Comparison of ENCODE assay signal across 8 cellular contexts in the genomic region with DNA sequence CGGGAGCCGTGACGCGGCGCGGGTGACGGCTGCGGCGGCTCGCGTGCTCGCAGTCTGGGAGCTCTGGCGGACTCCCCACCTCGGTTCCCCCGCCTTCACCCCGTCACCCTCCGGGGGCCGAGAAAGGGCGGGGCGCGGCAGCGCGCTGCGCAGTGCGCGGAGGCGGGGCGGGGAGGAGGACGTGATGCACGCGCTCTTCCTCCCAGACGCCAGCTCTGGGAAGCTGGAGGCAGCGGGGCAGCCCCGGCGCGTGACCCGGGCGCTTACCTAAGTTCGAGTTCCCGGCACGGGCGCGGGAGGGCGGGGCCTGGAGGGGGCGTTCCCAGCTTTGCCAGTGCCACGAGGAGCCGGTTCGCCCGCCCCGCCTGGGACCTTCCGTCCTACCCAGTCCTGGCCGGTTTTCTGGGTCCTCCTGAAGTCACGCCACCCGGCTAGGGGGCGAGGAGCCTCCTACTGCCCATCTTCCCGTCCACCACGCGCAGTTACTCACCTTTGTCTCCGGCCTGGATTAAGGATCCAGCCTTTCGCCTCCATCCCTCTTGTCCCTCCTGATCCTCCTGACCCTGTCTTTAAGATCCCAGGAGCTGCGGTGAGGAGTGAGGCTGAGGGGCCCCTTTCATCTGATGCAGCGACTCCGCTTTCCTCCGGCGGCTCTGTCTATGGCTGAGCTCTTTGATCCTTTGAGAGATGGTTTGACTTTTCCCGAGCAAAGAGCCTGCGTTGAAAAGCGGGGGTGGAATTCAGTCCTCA. TPM values are rescaled to one million over a fixed set of nuclear protein-coding genes. Genes with fewer than 3 reads are reported as not detected.
A peak's percentile ranks its signal among the peaks of the same experiment; 100 is the strongest.
DNase-seq lines count a peak whose midpoint lies in the region; ATAC-seq, FAIRE-seq and TF ChIP-seq lines count a peak whose summit lies in the region.

No MANE protein-coding gene starts in this region.

- intact Hi-C loops in heart left ventricle (cut with DNase I) = loop anchor here in 7 of 10 donors (1.0 to 10.0 kb wide), 11 partner anchors 68 to 882 kb away; a partner anchor contains a TSS

- H3K4me3 Mint-ChIP-seq in type B pancreatic cell = peak overlapping the region; percentile 97

- DNase-seq in GM12891 (ENCODE audit: insufficient read length, low spot score) (peak; percentile 78), NCI-H1417 treated with DMSO at 0.1 percent for 48 hours (lab: John Stamatoyannopoulos, UW) (peak; percentile 82), SW 1271 (lab: John Stamatoyannopoulos, UW) (peak; percentile 95 to 96), heart left ventricle (peak; percentile 96 to 99 (median 97)), pons (ENCODE audit: low spot score) (peak; percentile 96), type B pancreatic cell (ENCODE audit: extremely low spot score, unreplicated experiment) (peak; percentile 97)

- H3K27me3 Mint-ChIP-seq in type B pancreatic cell = no peaks in the 10 kb centered on the region

- H3K4me3 ChIP-seq in heart left ventricle = peak overlapping the region; percentile 46 to 96 (median 78)

- peak in 1 of 12 donors; percentile 5 for TF ChIP-seq CTCF in heart left ventricle (IDR thresholded peaks at IDR 0.05)
- no peak for TF ChIP-seq CTCF in type B pancreatic cell (conservative IDR thresholded peaks at IDR 0.05)

- H3K27ac ChIP-seq in adipose tissue (ENCODE audit: low read depth, low read length) = peak overlapping the region; percentile 99
- H3K27ac ChIP-seq in heart left ventricle = peak overlapping the region; percentile 66 to 99 (median 95)

- TF ChIP-seq POLR2A in GM12891 (IDR thresholded peaks at IDR 0.05; ENCODE audit: low read depth, low read length) = no peak; the same call in 1 of the 2 replicates
- peak in 1 of 2 donors; percentile 75 for TF ChIP-seq POLR2A in heart left ventricle (IDR thresholded peaks at IDR 0.05)

- H3K27me3 ChIP-seq in heart left ventricle = no peaks in the 10 kb centered on the region

- peak; percentile 99 for FAIRE-seq in GM12891 (lab: Jason Lieb, UNC)

- no peaks in the 10 kb centered on the region for H3K36me3 ChIP-seq in heart left ventricle

- H3K36me3 Mint-ChIP-seq in type B pancreatic cell = no peaks in the 10 kb centered on the region

- H3K27ac Mint-ChIP-seq in type B pancreatic cell = peak overlapping the region; percentile 98

- H3K4me1 Mint-ChIP-seq in type B pancreatic cell (ENCODE audit: unreplicated experiment) = peaks cover 19% of the 10 kb centered on the region

- ATAC-seq in HG02798 (IDR thresholded peaks at IDR 0.05; ENCODE audit: poor library complexity, unreplicated experiment) = peak; percentile 86
- ATAC-seq in heart left ventricle = peak; percentile 95 to 98 (median 96)

- no peaks in the 10 kb centered on the region for H3K9me3 ChIP-seq in heart left ventricle

- WGBS in adipose tissue, 3 donors = 0 to 1% (median 0%) methylated on average over 45 to 68 of the region's 68 CpGs
- WGBS in heart left ventricle, 4 donors = 0 to 1% (median 0%) methylated on average over 9 to 68 of the region's 68 CpGs

- peaks cover under 1% of the 10 kb centered on the region for H3K9me3 Mint-ChIP-seq in type B pancreatic cell

- peaks cover 0 to 42% (median 20%) of the 10 kb centered on the region in 12 donors for H3K4me1 ChIP-seq in heart left ventricle

TF ChIP-seq in GM12891, 5 proteins besides CTCF, POLR2A, EP300 and RAD21:
- TF ChIP-seq POU2F2 (IDR thresholded peaks at IDR 0.05; ENCODE audit: low read depth, low read length) (no peak), TAF1 (IDR thresholded peaks at IDR 0.05; ENCODE audit: low read depth, low read length) (peak; percentile 53; the same call in 1 of the 2 replicates), PAX5 (IDR thresholded peaks at IDR 0.05; ENCODE audit: insufficient read depth, low read length, severe bottlenecking) (no peak), POLR2AphosphoS5 (IDR thresholded peaks at IDR 0.05; ENCODE audit: low read depth, low read length) (peak; percentile 87), SPI1 (IDR thresholded peaks at IDR 0.05; ENCODE audit: low read depth, low read length) (peak; percentile 34; the same call in 1 of the 2 replicates)

RNA-seq across cellular contexts. Expression of a gene that starts 0.4 kb away (rescaled TPM):
- polyA plus RNA-seq in GM12891 (2012; ENCODE audit: low read depth, missing spikeins) = 46.3 TPM
- 100 to 1,000 TPM in 2 of 3 donors, 10 to 100 TPM in 1; 39.1 to 720 (median 328) TPM for polyA plus RNA-seq in adipose tissue
- 100 to 1,000 TPM in 7 of 9 donors, 10 to 100 TPM in 2; 66.5 to 573 (median 131) TPM for total RNA-seq in heart left ventricle
- 100 to 1,000 TPM in 1 of 2 donors, 10 to 100 TPM in 1; 34.4 to 234 TPM for polyA plus RNA-seq in heart left ventricle
- total RNA-seq in type B pancreatic cell (ENCODE audit: low replicate concordance) = 60.0 and 80.6 TPM in 2 replicates

Comparison
In these comparisons a context has a peak if more than half of its experiments do, and no peak if none do; other contexts are left out.
1. Peak in every context shown above with its lines: DNase-seq, ATAC-seq, H3K4me3 ChIP-seq and H3K27ac ChIP-seq.